ENCODE assay signal across 9 cellular contexts in the genomic region with DNA sequence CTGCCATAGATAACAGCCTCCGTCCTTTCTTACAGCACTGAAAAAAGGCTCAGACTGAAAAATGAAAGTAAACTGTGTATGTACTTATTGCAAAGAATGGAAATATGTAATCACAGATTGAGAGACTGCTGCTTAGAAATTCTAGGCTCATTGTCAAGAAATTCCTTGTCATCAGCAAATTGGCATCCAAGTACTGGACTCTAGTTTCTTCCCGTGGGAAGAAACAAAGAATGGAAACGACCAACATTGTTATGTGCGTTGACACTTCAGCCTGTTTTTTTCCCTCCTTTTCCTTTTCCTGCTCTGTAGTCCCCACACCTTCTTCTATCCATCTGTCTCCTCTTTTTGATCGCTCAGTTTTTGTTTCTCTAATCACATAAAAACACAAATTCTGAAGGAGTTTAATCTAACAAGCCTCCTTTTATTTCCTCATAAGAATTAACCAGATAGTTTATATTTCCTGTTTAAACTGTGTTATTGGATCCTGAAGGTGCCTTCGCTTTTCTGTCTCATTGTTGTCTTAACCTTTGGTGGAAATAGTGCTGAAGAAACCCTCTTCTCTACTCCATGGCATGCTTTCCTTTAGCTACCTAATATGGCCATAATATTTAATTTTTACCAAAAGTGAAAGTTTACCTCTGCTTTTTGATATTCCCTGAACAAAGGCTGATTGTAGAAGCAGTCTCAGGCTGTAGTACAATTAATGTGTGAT. TPM values are rescaled to one million over a fixed set of nuclear protein-coding genes. Genes with fewer than 3 reads are reported as not detected.
DNase-seq lines count a peak whose midpoint lies in the region; ATAC-seq and TF ChIP-seq lines count a peak whose summit lies in the region.
"Had no signal": no experiment of that assay in that cellular context is flagged by ENCODE, and none has a peak within 500 bp of the region (broad histone marks: within the 10 kb centered on the region; RNA-seq: fewer than 3 reads in every experiment).

No MANE protein-coding gene starts in this region.

- H3K36me3 ChIP-seq in CD8-positive, alpha-beta memory T cell (ENCODE audit: insufficient read depth, low read length), result no peaks in the 10 kb centered on the region
- H3K36me3 ChIP-seq in SK-N-MC (ENCODE audit: insufficient read depth, low read length), result no peaks in the 10 kb centered on the region
- H3K36me3 ChIP-seq in smooth muscle cell (ENCODE audit: low read depth), result no peaks in the 10 kb centered on the region
- H3K36me3 ChIP-seq: neutrophil had no signal

- peak overlapping the region; percentile 66 to 97 (median 92) for H3K27ac Mint-ChIP-seq in CD8-positive, alpha-beta memory T cell

- peak overlapping the region; percentile 79 for H3K4me3 ChIP-seq in CD8-positive, alpha-beta memory T cell (ENCODE audit: low read length)
- H3K4me3 ChIP-seq in SK-N-MC (peak overlapping the region; percentile 67), foreskin fibroblast (ENCODE audit: low read depth in 1 of 2, low read length in 2 of 2) (peak overlapping the region; percentile 48 to 56), smooth muscle cell (peak overlapping the region; percentile 34)

- H3K9me3 Mint-ChIP-seq in CD8-positive, alpha-beta memory T cell, result peaks cover 0 to 4% (median 2%) of the 10 kb centered on the region in 5 donors

- no peaks in the 10 kb centered on the region for H3K27me3 Mint-ChIP-seq in CD8-positive, alpha-beta memory T cell

- H3K4me2 ChIP-seq in smooth muscle cell, result peak overlapping the region; percentile 72

- WGBS in smooth muscle cell (ENCODE audit: low lambda C conversion rate), result 84% methylated on average over 6 of the region's 6 CpGs

- H4K20me1 ChIP-seq in smooth muscle cell (ENCODE audit: low read depth), result no peaks in the 10 kb centered on the region

- H3K9ac ChIP-seq in SK-N-MC (ENCODE audit: insufficient read length) (no peak overlapping the region), smooth muscle cell (ENCODE audit: low read depth) (no peak overlapping the region)

- no peaks in the 10 kb centered on the region for H3F3A ChIP-seq in smooth muscle cell (ENCODE audit: low read depth)

- peak overlapping the region; percentile 53 for H3K27ac ChIP-seq in CD8-positive, alpha-beta memory T cell (ENCODE audit: low read depth, low read length)
- no peak overlapping the region for H3K27ac ChIP-seq in SK-N-MC
- no peak overlapping the region for H3K27ac ChIP-seq in smooth muscle cell (ENCODE audit: low read depth)
- H3K27ac ChIP-seq: neutrophil had no signal

- H3K4me1 Mint-ChIP-seq in CD8-positive, alpha-beta memory T cell, result peaks cover 50 to 60% (median 52%) of the 10 kb centered on the region in 3 donors

- peaks cover 4 to 5% (median 4%) of the 10 kb centered on the region in 3 donors for H3K36me3 Mint-ChIP-seq in CD8-positive, alpha-beta memory T cell

- TF ChIP-seq CTCF in foreskin fibroblast (IDR thresholded peaks at IDR 0.05; ENCODE audit: low read depth, low read length), result no peak
- no peak for TF ChIP-seq CTCF in smooth muscle cell (IDR thresholded peaks at IDR 0.05; ENCODE audit: borderline replicate concordance, insufficient read depth, poor library complexity, severe bottlenecking)
- no peak for TF ChIP-seq CTCF in GM20000 (IDR thresholded peaks at IDR 0.05; ENCODE audit: extremely low read depth, missing control alignments)

- ATAC-seq in GM21528 (IDR thresholded peaks at IDR 0.05; ENCODE audit: low FRiP score, unreplicated experiment) (peak; percentile 60), HG02973 (IDR thresholded peaks at IDR 0.05; ENCODE audit: unreplicated experiment) (no peak)

- DNase-seq in CD8-positive, alpha-beta memory T cell, result peak in 1 of 5 donors; percentile 29
- no peak for DNase-seq in SK-N-MC (ENCODE audit: low read depth, low spot score)
- peak; percentile 52 to 74 for DNase-seq in foreskin fibroblast
- DNase-seq in smooth muscle cell (lab: John Stamatoyannopoulos, UW; ENCODE audit: unreplicated experiment), result no peak
- no peak for DNase-seq in GM20000 (ENCODE audit: low spot score)
- DNase-seq in RKO (ENCODE audit: low spot score), result no peak

- peak overlapping the region; percentile 89 to 94 (median 91) for H3K4me3 Mint-ChIP-seq in CD8-positive, alpha-beta memory T cell

- H3K79me2 ChIP-seq in smooth muscle cell (ENCODE audit: low read depth), result no peaks in the 10 kb centered on the region

- CTCF ChIA-PET in CD8-positive, alpha-beta memory T cell (lab: Charles Lee), result interaction anchor here (1.0 to 1.2 kb wide), 2 partner anchors 10 to 29 kb away, joined by 3 to 4 read pairs; no protein-coding TSS in a partner anchor

- no peaks in the 10 kb centered on the region for H3K9me3 ChIP-seq in CD8-positive, alpha-beta memory T cell (ENCODE audit: low read length)
- no peaks in the 10 kb centered on the region for H3K9me3 ChIP-seq in SK-N-MC (ENCODE audit: low read depth, low read length)
- no peaks in the 10 kb centered on the region for H3K9me3 ChIP-seq in smooth muscle cell (replicated peaks; ENCODE audit: low read depth)
- H3K9me3 ChIP-seq: neutrophil had no signal

- H2AFZ ChIP-seq in smooth muscle cell (ENCODE audit: low read depth), result peak overlapping the region; percentile 85

- peaks cover 28% of the 10 kb centered on the region for H3K4me1 ChIP-seq in CD8-positive, alpha-beta memory T cell (ENCODE audit: insufficient read depth, low read length)
- no peaks in the 10 kb centered on the region for H3K4me1 ChIP-seq in smooth muscle cell (ENCODE audit: low read depth)

- H3K27me3 ChIP-seq in CD8-positive, alpha-beta memory T cell (ENCODE audit: insufficient read depth, low read length, poor library complexity, severe bottlenecking), result no peaks in the 10 kb centered on the region
- no peaks in the 10 kb centered on the region for H3K27me3 ChIP-seq in smooth muscle cell (ENCODE audit: low read depth)
- H3K27me3 ChIP-seq: neutrophil had no signal

- POLR2A ChIA-PET in CD8-positive, alpha-beta memory T cell (lab: Charles Lee), result no interaction called here

RNA-seq across cellular contexts. Expression of gene CASP12, which starts 20.0 kb away (rescaled TPM):
- not detected for total RNA-seq in CD8-positive, alpha-beta memory T cell
- polyA plus RNA-seq in CD8-positive, alpha-beta memory T cell, result not detected
- not detected in 2 replicates for total RNA-seq in smooth muscle cell
- 0.23 TPM in 1 of 2 replicates, not detected in the other for polyA plus RNA-seq in smooth muscle cell

RNA-seq across cellular contexts. Expression of gene CASP4, which starts 50.1 kb away (rescaled TPM):
- total RNA-seq in CD8-positive, alpha-beta memory T cell, result 10 to 100 TPM; 41.9 to 48.8 TPM
- 125 TPM for polyA plus RNA-seq in CD8-positive, alpha-beta memory T cell
- total RNA-seq in smooth muscle cell, result 28.0 and 36.3 TPM in 2 replicates
- 8.8 and 12.4 TPM in 2 replicates for polyA plus RNA-seq in smooth muscle cell

Comparison
In these comparisons a context has a peak if more than half of its experiments do, and no peak if none do; other contexts are left out.
1. DNase-seq: peak in foreskin fibroblast (2 of 2); none in SK-N-MC (single experiment), smooth muscle cell (single experiment), GM20000 (single experiment) and RKO (single experiment).
2. Peak in every context shown above with its lines, with median percentiles within 50 percentile points of each other: H3K4me3 ChIP-seq.